In genomic region chr14:97917169-97917568, GRCh38 we compare ENCODE assay signal across 20 cellular contexts.
DNase-seq lines count a peak whose midpoint lies in the region; ATAC-seq and TF ChIP-seq lines count a peak whose summit lies in the region.
"Had no signal": no experiment of that assay in that cellular context is flagged by ENCODE, and none has a peak within 500 bp of the region (broad histone marks: within the 10 kb centered on the region; RNA-seq: fewer than 3 reads in every experiment).

No MANE protein-coding gene starts in this region.

- H3K23ac ChIP-seq in mesenchymal stem cell (ENCODE audit: low read length in 2 of 2) = no peak overlapping the region

- H3K27ac ChIP-seq in RWPE1 = no peak overlapping the region
- no peak overlapping the region for H3K27ac ChIP-seq in mesenchymal stem cell (ENCODE audit: low read length, poor library complexity, severe bottlenecking)
- H3K27ac ChIP-seq: C4-2B, PC-9 had no signal

- no peaks in the 10 kb centered on the region for H3K36me3 Mint-ChIP-seq in activated naive CD4-positive, alpha-beta T cell treated with anti-CD3 and anti-CD28 coated beads, Interleukin-2, amount 50 U/mL, for 24 hours
- H3K36me3 Mint-ChIP-seq: IgD-negative memory B cell had no signal

- no peak overlapping the region for H3K4me2 ChIP-seq in mesenchymal stem cell (ENCODE audit: low read length, poor library complexity, severe bottlenecking)
- H3K4me2 ChIP-seq: PC-9 had no signal

- TF ChIP-seq CTCF in RWPE1 (conservative IDR thresholded peaks at IDR 0.05; ENCODE audit: low read depth) = no peak

- no peaks in the 10 kb centered on the region for H3K36me3 ChIP-seq in mesenchymal stem cell (ENCODE audit: control insufficient read depth in 1 of 2, insufficient read depth in 2 of 2, low read depth in 1 of 2, low read length in 2 of 2)

- H4K8ac ChIP-seq in mesenchymal stem cell (ENCODE audit: low read length) = no peak overlapping the region

- H3K4me1 ChIP-seq in mesenchymal stem cell (ENCODE audit: control insufficient read depth, insufficient read depth, low read depth, low read length) = no peaks in the 10 kb centered on the region

- POLR2A ChIA-PET in RWPE1 (lab: Yijun Ruan, JAX; ENCODE audit: low non-redundant PET) = no interaction called here

- H3K4me3 Mint-ChIP-seq in activated naive CD4-positive, alpha-beta T cell treated with anti-CD3 and anti-CD28 coated beads, Interleukin-2, amount 50 U/mL, for 24 hours = no peak overlapping the region
- H3K4me3 Mint-ChIP-seq: IgD-negative memory B cell had no signal

- no peaks in the 10 kb centered on the region for H3K9me3 Mint-ChIP-seq in activated naive CD4-positive, alpha-beta T cell treated with anti-CD3 and anti-CD28 coated beads, Interleukin-2, amount 50 U/mL, for 24 hours

- H2AFZ ChIP-seq in mesenchymal stem cell (ENCODE audit: low read depth, low read length) = no peak overlapping the region
- H2AFZ ChIP-seq: PC-9 had no signal

- CTCF ChIA-PET in RWPE1 (lab: Yijun Ruan, JAX) = interaction anchor here (0.5 to 0.6 kb wide), 2 partner anchors 19 to 261 kb away, joined by 3 read pairs; no protein-coding TSS in a partner anchor

- H2BK15ac ChIP-seq in mesenchymal stem cell (ENCODE audit: low read depth, poor library complexity, severe bottlenecking) = no peak overlapping the region

- H2BK12ac ChIP-seq in mesenchymal stem cell (ENCODE audit: low read length in 2 of 2) = no peak overlapping the region

- ATAC-seq in esophagus mucosa = peak; percentile 97
- ATAC-seq in HG02798 (IDR thresholded peaks at IDR 0.05; ENCODE audit: poor library complexity, unreplicated experiment) = no peak

- no peaks in the 10 kb centered on the region for H3K27me3 Mint-ChIP-seq in activated naive CD4-positive, alpha-beta T cell treated with anti-CD3 and anti-CD28 coated beads, Interleukin-2, amount 50 U/mL, for 24 hours
- H3K27me3 Mint-ChIP-seq: IgD-negative memory B cell had no signal

- no peak overlapping the region for H3K14ac ChIP-seq in mesenchymal stem cell (ENCODE audit: low read length in 2 of 2)

- H2AK5ac ChIP-seq in mesenchymal stem cell (ENCODE audit: low read length, severe bottlenecking) = no peak overlapping the region

- H3K18ac ChIP-seq in mesenchymal stem cell (ENCODE audit: low read depth in 1 of 2, low read length in 2 of 2) = no peak overlapping the region

- H3K27me3 ChIP-seq in mesenchymal stem cell (ENCODE audit: control insufficient read depth in 1 of 2, insufficient read depth in 1 of 2, low read length in 2 of 2) = no peaks in the 10 kb centered on the region

- no peak overlapping the region for H3K4me3 ChIP-seq in mesenchymal stem cell (ENCODE audit: insufficient read depth in 1 of 2, low read depth in 1 of 2, low read length in 2 of 2)
- H3K4me3 ChIP-seq: PC-9 had no signal

- H3K9ac ChIP-seq in mesenchymal stem cell (ENCODE audit: low read length) = no peak overlapping the region

- 62% methylated on average over 4 of the region's 4 CpGs for WGBS in mesenchymal stem cell

- peaks cover 24% of the 10 kb centered on the region for H3K4me1 Mint-ChIP-seq in activated naive CD4-positive, alpha-beta T cell treated with anti-CD3 and anti-CD28 coated beads, Interleukin-2, amount 50 U/mL, for 24 hours
- H3K4me1 Mint-ChIP-seq: IgD-negative memory B cell had no signal

- no peak for DNase-seq in activated naive CD4-positive, alpha-beta T cell treated with Interleukin-2 at 50 U/mL for 16 hours
- DNase-seq in RWPE1 (ENCODE audit: low spot score) (peak; percentile 26), mesenchymal stem cell (no peak), KG1 (lab: John Stamatoyannopoulos, UW) (no peak)
- DNase-seq in activated T-cell treated with anti-CD3 and anti-CD28 coated beads, Interleukin-2, amount 50 U/mL, for 48 hours = peak; percentile 26 to 30
- DNase-seq: AML-193, DMS79 treated with DMSO at 0.1 percent for 48 hours, Kasumi-1, MM.1S, NCI-H1092, NCI-H1436 treated with DMSO at 0.1 percent for 48 hours, NCI-H2029 treated with DMSO at 0.1 percent for 48 hours, NCI-H2171, NCI-H526, PC-9 had no signal

- peaks cover 4% of the 10 kb centered on the region for H3K9me3 ChIP-seq in mesenchymal stem cell (ENCODE audit: control insufficient read depth, low read length)

- H4K91ac ChIP-seq in mesenchymal stem cell (ENCODE audit: low read length) = no peak overlapping the region

- H3K4ac ChIP-seq in mesenchymal stem cell (ENCODE audit: low read depth in 1 of 2, low read length in 2 of 2) = no peak overlapping the region

- H3K27ac Mint-ChIP-seq in activated naive CD4-positive, alpha-beta T cell treated with anti-CD3 and anti-CD28 coated beads, Interleukin-2, amount 50 U/mL, for 24 hours = peak overlapping the region; percentile 59
- H3K27ac Mint-ChIP-seq: IgD-negative memory B cell had no signal

- H3K79me1 ChIP-seq in mesenchymal stem cell (replicated peaks; ENCODE audit: low read length, poor library complexity, severe bottlenecking) = no peaks in the 10 kb centered on the region

- no peak overlapping the region for H2BK5ac ChIP-seq in mesenchymal stem cell (ENCODE audit: low read depth, low read length, poor library complexity, severe bottlenecking)

- H2BK120ac ChIP-seq in mesenchymal stem cell (ENCODE audit: low read depth, low read length) = no peak overlapping the region

Comparison
In these comparisons a context has a peak if more than half of its experiments do, and no peak if none do; other contexts are left out.
1. DNase-seq: peak in RWPE1 (single experiment) and activated T-cell treated with anti-CD3 and anti-CD28 coated beads, Interleukin-2, amount 50 U/mL, for 48 hours (2 of 2); none in activated naive CD4-positive, alpha-beta T cell treated with Interleukin-2 at 50 U/mL for 16 hours (single experiment), mesenchymal stem cell (single experiment) and KG1 (single experiment).